ENCODE assay signal across 1 cellular context in the genomic region with DNA sequence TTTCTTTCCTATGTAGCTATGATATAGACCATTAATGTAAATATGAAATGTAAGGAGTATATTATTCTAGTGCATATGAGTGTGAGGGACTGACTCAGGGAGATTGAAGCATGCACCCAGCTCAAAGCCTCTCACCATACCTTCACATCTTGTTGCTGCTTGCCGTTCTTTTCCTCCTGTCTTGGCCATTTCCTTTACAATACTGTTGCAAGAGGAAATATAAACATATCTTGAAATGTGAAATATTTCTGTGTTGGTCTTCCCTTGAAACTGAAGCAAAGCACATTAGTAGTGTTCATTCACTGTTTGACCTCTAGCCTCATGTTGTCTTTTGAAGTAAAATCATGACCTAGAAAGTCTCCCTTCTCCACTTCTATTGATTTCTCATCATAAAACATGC.
TF ChIP-seq lines count a peak whose summit lies in the region.

No MANE protein-coding gene starts in this region.

TF ChIP-seq in IMR-90, 13 proteins besides CTCF, POLR2A, EP300 and RAD21:
- TF ChIP-seq, protein P1, sequence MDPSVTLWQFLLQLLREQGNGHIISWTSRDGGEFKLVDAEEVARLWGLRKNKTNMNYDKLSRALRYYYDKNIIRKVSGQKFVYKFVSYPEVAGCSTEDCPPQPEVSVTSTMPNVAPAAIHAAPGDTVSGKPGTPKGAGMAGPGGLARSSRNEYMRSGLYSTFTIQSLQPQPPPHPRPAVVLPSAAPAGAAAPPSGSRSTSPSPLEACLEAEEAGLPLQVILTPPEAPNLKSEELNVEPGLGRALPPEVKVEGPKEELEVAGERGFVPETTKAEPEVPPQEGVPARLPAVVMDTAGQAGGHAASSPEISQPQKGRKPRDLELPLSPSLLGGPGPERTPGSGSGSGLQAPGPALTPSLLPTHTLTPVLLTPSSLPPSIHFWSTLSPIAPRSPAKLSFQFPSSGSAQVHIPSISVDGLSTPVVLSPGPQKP (IDR thresholded peaks at IDR 0.05; ENCODE audit: borderline replicate concordance, low read depth, low read length), result no peak
- TF ChIP-seq BHLHE40 (IDR thresholded peaks at IDR 0.05; ENCODE audit: low read depth, low read length) (no peak), FOS (IDR thresholded peaks at IDR 0.05; ENCODE audit: low read depth, low read length) (no peak), CHD1 (IDR thresholded peaks at IDR 0.05; ENCODE audit: low read depth, low read length) (no peak), MAFK (IDR thresholded peaks at IDR 0.05; ENCODE audit: low read depth, low read length) (no peak), MXI1 (IDR thresholded peaks at IDR 0.05; ENCODE audit: borderline replicate concordance, low read depth, low read length) (no peak), SMC3 (IDR thresholded peaks at IDR 0.05; ENCODE audit: low read depth, low read length) (no peak), NFE2L2 (IDR thresholded peaks at IDR 0.05; ENCODE audit: low read depth, low read length) (no peak), CEBPB (IDR thresholded peaks at IDR 0.05; ENCODE audit: low read depth, low read length) (no peak), MAZ (IDR thresholded peaks at IDR 0.05; ENCODE audit: borderline replicate concordance, low read depth, low read length) (no peak), RCOR1 (IDR thresholded peaks at IDR 0.05; ENCODE audit: insufficient replicate concordance, low read length) (no peak)
- TF ChIP-seq, protein P2, sequence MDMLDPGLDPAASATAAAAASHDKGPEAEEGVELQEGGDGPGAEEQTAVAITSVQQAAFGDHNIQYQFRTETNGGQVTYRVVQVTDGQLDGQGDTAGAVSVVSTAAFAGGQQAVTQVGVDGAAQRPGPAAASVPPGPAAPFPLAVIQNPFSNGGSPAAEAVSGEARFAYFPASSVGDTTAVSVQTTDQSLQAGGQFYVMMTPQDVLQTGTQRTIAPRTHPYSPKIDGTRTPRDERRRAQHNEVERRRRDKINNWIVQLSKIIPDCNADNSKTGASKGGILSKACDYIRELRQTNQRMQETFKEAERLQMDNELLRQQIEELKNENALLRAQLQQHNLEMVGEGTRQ (IDR thresholded peaks at IDR 0.05; ENCODE audit: low read depth, low read length), result no peak
